ENCODE assay signal across 8 cellular contexts in the genomic region with DNA sequence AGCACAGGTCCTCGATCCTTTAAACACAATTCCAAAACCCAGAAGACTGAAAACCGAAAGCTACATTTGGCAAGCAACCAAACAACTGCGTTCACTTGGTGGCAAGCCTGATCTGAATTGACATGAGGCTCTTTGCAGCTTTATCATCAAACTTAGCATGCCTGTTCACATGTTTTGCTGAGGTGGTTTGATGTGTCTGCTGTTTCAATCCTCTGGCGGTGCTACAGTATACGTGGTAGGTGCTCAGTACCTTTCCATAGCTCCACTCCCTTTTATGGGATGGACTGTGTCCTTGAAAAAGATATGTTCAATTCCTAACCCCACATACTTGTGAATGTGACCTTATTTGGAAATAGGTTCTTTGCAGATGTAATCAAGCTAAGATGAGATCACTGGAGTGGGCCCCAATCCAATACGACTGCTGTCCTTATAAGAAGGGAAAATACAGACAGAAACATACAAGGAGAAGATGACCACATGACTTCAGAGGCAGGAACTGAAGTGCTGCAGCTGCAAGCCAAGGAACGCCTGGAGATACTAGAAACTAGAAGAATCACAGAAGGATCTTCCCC. TPM values are rescaled to one million over a fixed set of nuclear protein-coding genes. Genes with fewer than 3 reads are reported as not detected.
DNase-seq lines count a peak whose midpoint lies in the region; ATAC-seq and TF ChIP-seq lines count a peak whose summit lies in the region.

No MANE protein-coding gene starts in this region.

- peak; percentile 40 for DNase-seq in GM04504 (ENCODE audit: low read depth)
- peak; percentile 84 for DNase-seq in OCI-M1 (lab: John Stamatoyannopoulos, UW)
- peak; percentile 87 for DNase-seq in fibroblast of the aortic adventitia (ENCODE audit: low read depth)
- peak; percentile 22 for DNase-seq in retinal pigment epithelial cell (ENCODE audit: low read depth)
- DNase-seq in NCI-H2227 treated with DMSO at 0.1 percent for 48 hours (lab: John Stamatoyannopoulos, UW) = no peak

- H3K4me3 ChIP-seq in fibroblast of the aortic adventitia (ENCODE audit: low read depth, low read length) (no peak overlapping the region), retinal pigment epithelial cell (ENCODE audit: low read length) (no peak overlapping the region)

- no peak for TF ChIP-seq CTCF in fibroblast of the aortic adventitia (IDR thresholded peaks at IDR 0.05; ENCODE audit: insufficient read depth, low read length)
- TF ChIP-seq CTCF in retinal pigment epithelial cell (conservative IDR thresholded peaks at IDR 0.05; ENCODE audit: low read depth, low read length) = no peak

- ATAC-seq in HG03469 (IDR thresholded peaks at IDR 0.05; ENCODE audit: unreplicated experiment) (no peak), GM21786 (IDR thresholded peaks at IDR 0.05; ENCODE audit: unreplicated experiment) (no peak), GM19455 (IDR thresholded peaks at IDR 0.05; ENCODE audit: unreplicated experiment) (no peak)

RNA-seq across cellular contexts. Expression of a gene that starts 33.4 kb away (rescaled TPM):
- 27.3 and 44.1 TPM in 2 replicates for total RNA-seq in fibroblast of the aortic adventitia (ENCODE audit: low replicate concordance)
